Comparison of ENCODE assay signal across 20 cellular contexts in genomic region chr6:163173741-163174140, GRCh38.
DNase-seq lines count a peak whose midpoint lies in the region; ATAC-seq lines count a peak whose summit lies in the region.
"Had no signal": no experiment of that assay in that cellular context is flagged by ENCODE, and none has a peak within 500 bp of the region (broad histone marks: within the 10 kb centered on the region; RNA-seq: fewer than 3 reads in every experiment).

No MANE protein-coding gene starts in this region.

- H3K4me1 ChIP-seq in trophoblast cell (ENCODE audit: control insufficient read depth in 1 of 2, insufficient read depth in 2 of 2, low read length in 2 of 2): peaks cover 5 to 11% of the 10 kb centered on the region in 2 experiments
- H3K4me1 ChIP-seq: BLaER1 had no signal

- no peak overlapping the region for H3K4ac ChIP-seq in trophoblast cell (ENCODE audit: low read depth, low read length)

- H2AFZ ChIP-seq in trophoblast cell (ENCODE audit: insufficient read depth, low read length, poor library complexity): no peak overlapping the region
- H2AFZ ChIP-seq: GM23248 had no signal

- H3K79me1 ChIP-seq in trophoblast cell (ENCODE audit: low read length): no peaks in the 10 kb centered on the region

- peak; percentile 86 for DNase-seq in COLO829 (ENCODE audit: low spot score)
- peak; percentile 23 for DNase-seq in M059J (ENCODE audit: low read depth)
- peak; percentile 13 for DNase-seq in astrocyte of the hippocampus (ENCODE audit: low read depth, low spot score)
- peak; percentile 59 to 86 for DNase-seq in trophoblast cell
- DNase-seq in nucleus accumbens (lab: John Stamatoyannopoulos, UW): no peak
- DNase-seq: CD4-positive, CD25-positive, alpha-beta regulatory T cell; CD8-positive, alpha-beta T cell; DMS 273 treated with DMSO at 0.1 percent for 48 hours; DMS79; EL; GDM1; GM23248; H9 had no signal

- no peaks in the 10 kb centered on the region for H3K36me3 ChIP-seq in trophoblast cell (ENCODE audit: control insufficient read depth in 1 of 2, insufficient read depth in 2 of 2, low read length in 2 of 2)
- H3K36me3 ChIP-seq: BLaER1 had no signal

- WGBS in trophoblast cell (ENCODE audit: extremely low coverage, insufficient coverage, insufficient read length): no CpG with 5 or more reads among the region's 6 CpGs

- no peaks in the 10 kb centered on the region for H3K79me2 ChIP-seq in trophoblast cell (ENCODE audit: control insufficient read depth, insufficient read depth, low read length, poor library complexity)

- H3K4me3 ChIP-seq in trophoblast cell (ENCODE audit: low read depth, low read length): no peak overlapping the region
- H3K4me3 ChIP-seq: BLaER1, GM12878, GM23248 had no signal

- peaks cover 2% of the 10 kb centered on the region for H3K9me3 ChIP-seq in trophoblast cell (ENCODE audit: insufficient read depth, low read depth, low read length)
- H3K9me3 ChIP-seq: BLaER1 had no signal

- no peaks in the 10 kb centered on the region for H3K27me3 ChIP-seq in trophoblast cell (ENCODE audit: insufficient read depth, low read length)
- H3K27me3 ChIP-seq: BLaER1 had no signal

- no peak overlapping the region for H4K12ac ChIP-seq in trophoblast cell (ENCODE audit: low read depth, low read length)

- no peak overlapping the region for H3K18ac ChIP-seq in trophoblast cell (ENCODE audit: low read length)

- H4K91ac ChIP-seq in trophoblast cell (ENCODE audit: low read depth, low read length): no peak overlapping the region

- no peak for ATAC-seq in GM19397 (IDR thresholded peaks at IDR 0.05; ENCODE audit: unreplicated experiment)
- no peak for ATAC-seq in GM21381 (IDR thresholded peaks at IDR 0.05; ENCODE audit: unreplicated experiment)
- ATAC-seq: CD8-positive, alpha-beta T cell; GM12878; HCT116 had no signal

- H2AK5ac ChIP-seq in trophoblast cell (ENCODE audit: low read length): no peak overlapping the region

- no peak overlapping the region for H4K8ac ChIP-seq in trophoblast cell (ENCODE audit: low read depth, low read length)

- no peak overlapping the region for H2BK5ac ChIP-seq in trophoblast cell (ENCODE audit: low read depth, low read length, poor library complexity)

- H3K14ac ChIP-seq in trophoblast cell (ENCODE audit: low read length): no peak overlapping the region

- no peak overlapping the region for H3K9ac ChIP-seq in trophoblast cell (ENCODE audit: low read length)
- H3K9ac ChIP-seq: BLaER1, GM23248 had no signal

- H2BK12ac ChIP-seq in trophoblast cell (ENCODE audit: low read length): no peak overlapping the region

- H3K27ac ChIP-seq in trophoblast cell (ENCODE audit: low read depth, low read length): no peak overlapping the region
- H3K27ac ChIP-seq: 22Rv1, BLaER1, C4-2B, GM23248 had no signal

- H2BK120ac ChIP-seq in trophoblast cell (ENCODE audit: insufficient read depth, low read length, poor library complexity): no peak overlapping the region

- no peak overlapping the region for H3K23ac ChIP-seq in trophoblast cell (ENCODE audit: low read length)

- no peak overlapping the region for H3K4me2 ChIP-seq in trophoblast cell (ENCODE audit: low read length)
- H3K4me2 ChIP-seq: BLaER1 had no signal

Comparison
In these comparisons a context has a peak if more than half of its experiments do, and no peak if none do; other contexts are left out.
1. DNase-seq: peak in COLO829 (single experiment), M059J (single experiment), astrocyte of the hippocampus (single experiment) and trophoblast cell (2 of 2); none in nucleus accumbens (0 of 56).